In the genomic region with DNA sequence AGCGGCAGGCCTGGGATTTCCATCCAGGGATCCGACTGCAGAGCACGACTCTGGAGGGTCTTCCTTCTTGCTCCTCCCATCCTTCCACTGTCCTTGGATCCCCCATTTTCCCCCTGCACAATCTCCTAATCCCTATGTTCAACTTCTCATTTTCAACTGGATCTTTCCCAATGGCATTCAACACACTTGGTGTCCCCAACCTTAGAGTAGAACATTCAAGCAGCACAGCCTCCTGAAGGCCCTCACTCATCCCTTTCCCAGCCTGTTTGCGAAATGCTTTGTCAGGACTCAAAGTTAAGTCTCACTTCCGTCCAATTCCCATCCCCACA, we compare ENCODE assay signal across 1 cellular context.
TF ChIP-seq lines count a peak whose summit lies in the region.

No MANE protein-coding gene starts in this region.

TF ChIP-seq in SK-N-SH, 30 proteins besides CTCF, POLR2A, EP300 and RAD21 (continued from another document):
- TF ChIP-seq, protein P1, sequence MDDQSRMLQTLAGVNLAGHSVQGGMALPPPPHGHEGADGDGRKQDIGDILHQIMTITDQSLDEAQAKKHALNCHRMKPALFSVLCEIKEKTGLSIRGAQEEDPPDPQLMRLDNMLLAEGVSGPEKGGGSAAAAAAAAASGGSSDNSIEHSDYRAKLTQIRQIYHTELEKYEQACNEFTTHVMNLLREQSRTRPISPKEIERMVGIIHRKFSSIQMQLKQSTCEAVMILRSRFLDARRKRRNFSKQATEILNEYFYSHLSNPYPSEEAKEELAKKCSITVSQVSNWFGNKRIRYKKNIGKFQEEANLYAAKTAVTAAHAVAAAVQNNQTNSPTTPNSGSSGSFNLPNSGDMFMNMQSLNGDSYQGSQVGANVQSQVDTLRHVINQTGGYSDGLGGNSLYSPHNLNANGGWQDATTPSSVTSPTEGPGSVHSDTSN (IDR thresholded peaks at IDR 0.05) = no peak
- TF ChIP-seq, protein P2, sequence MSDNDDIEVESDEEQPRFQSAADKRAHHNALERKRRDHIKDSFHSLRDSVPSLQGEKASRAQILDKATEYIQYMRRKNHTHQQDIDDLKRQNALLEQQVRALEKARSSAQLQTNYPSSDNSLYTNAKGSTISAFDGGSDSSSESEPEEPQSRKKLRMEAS (IDR thresholded peaks at IDR 0.05; ENCODE audit: low read depth) = no peak
- no peak for TF ChIP-seq GABPA (IDR thresholded peaks at IDR 0.05; ENCODE audit: low read depth)
- TF ChIP-seq CHD2 (IDR thresholded peaks at IDR 0.05; ENCODE audit: low read length, partially characterized antibody) = no peak
- TF ChIP-seq MEF2A (IDR thresholded peaks at IDR 0.05; ENCODE audit: borderline replicate concordance, low read depth) = no peak
- TF ChIP-seq FOSL2 (IDR thresholded peaks at IDR 0.05; ENCODE audit: borderline replicate concordance, low read depth) = no peak
- TF ChIP-seq, protein P3, sequence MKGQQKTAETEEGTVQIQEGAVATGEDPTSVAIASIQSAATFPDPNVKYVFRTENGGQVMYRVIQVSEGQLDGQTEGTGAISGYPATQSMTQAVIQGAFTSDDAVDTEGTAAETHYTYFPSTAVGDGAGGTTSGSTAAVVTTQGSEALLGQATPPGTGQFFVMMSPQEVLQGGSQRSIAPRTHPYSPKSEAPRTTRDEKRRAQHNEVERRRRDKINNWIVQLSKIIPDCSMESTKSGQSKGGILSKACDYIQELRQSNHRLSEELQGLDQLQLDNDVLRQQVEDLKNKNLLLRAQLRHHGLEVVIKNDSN (IDR thresholded peaks at IDR 0.05; ENCODE audit: borderline replicate concordance, low read depth) = no peak
- no peak for TF ChIP-seq NFIC (IDR thresholded peaks at IDR 0.05; ENCODE audit: borderline replicate concordance)
TF ChIP-seq in SK-N-SH: peak in this region for 0.
